In the genomic region with DNA sequence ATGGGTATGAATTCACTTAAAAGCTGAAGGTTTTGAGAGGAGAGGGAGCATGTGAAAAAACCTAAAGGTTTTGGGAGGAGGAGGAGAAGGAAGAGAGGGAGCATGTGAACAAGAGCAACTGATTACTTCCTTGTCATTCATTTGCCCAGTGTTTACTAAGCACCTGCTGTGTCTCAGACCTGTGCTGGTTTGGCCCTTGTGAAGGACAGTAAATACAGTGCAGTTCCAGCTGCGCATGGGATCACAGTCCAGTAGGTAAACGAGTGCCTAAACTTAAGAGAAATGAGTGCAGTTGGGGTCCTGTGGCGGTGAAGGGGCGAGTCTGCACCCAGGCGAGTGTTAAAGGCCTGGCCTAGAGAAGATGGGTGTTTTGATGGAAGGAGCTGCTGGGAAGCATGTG, we compare ENCODE assay signal across 1 cellular context.
TF ChIP-seq lines count a peak whose summit lies in the region.

No MANE protein-coding gene starts in this region.

TF ChIP-seq in WTC11, 78 proteins besides CTCF, POLR2A, EP300 and RAD21:
- TF ChIP-seq, protein P1, sequence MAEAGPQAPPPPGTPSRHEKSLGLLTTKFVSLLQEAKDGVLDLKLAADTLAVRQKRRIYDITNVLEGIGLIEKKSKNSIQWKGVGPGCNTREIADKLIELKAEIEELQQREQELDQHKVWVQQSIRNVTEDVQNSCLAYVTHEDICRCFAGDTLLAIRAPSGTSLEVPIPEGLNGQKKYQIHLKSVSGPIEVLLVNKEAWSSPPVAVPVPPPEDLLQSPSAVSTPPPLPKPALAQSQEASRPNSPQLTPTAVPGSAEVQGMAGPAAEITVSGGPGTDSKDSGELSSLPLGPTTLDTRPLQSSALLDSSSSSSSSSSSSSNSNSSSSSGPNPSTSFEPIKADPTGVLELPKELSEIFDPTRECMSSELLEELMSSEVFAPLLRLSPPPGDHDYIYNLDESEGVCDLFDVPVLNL (CRISPR knock-in tag; IDR thresholded peaks at IDR 0.05; ENCODE audit: borderline replicate concordance, low read depth), result no peak
- TF ChIP-seq, protein P2, sequence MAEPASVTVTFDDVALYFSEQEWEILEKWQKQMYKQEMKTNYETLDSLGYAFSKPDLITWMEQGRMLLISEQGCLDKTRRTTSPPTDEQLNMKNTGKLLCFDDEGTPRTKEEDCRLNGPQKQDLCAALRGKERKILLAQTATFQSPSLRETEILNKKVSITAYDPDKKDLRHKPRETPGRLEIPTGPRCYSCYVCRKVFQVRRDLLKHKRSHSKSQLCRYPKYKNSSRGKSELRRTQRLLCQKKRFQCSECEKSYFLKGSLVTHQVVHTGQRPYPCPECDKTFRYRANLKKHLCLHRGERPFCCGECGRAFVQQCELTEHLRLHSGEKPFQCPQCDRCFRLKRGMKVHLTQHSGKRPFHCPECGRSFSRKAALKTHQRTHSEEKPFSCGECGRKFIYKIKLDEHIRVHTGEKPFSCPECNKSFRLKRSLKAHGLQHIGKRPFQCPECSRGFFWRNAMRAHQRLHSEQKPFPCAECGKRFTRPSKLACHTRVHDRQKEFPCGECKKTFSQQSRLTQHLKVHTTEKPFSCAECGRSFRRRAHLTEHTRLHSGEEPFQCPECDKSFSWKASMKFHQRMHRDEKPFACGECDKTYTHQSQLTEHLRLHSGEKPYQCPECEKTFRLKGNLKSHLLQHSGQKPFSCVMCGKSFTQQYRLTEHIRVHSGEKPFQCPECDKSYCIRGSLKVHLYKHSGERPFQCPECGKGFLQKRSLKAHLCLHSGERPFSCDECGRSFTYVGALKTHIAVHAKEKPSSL (CRISPR knock-in tag; conservative IDR thresholded peaks at IDR 0.05), result no peak
- TF ChIP-seq TEAD4 (CRISPR knock-in tag; IDR thresholded peaks at IDR 0.05), result no peak
- TF ChIP-seq CREB1 (CRISPR knock-in tag; IDR thresholded peaks at IDR 0.05), result no peak
- TF ChIP-seq TCF7 (CRISPR knock-in tag; IDR thresholded peaks at IDR 0.05; ENCODE audit: low read depth), result no peak
- TF ChIP-seq AR (CRISPR knock-in tag; IDR thresholded peaks at IDR 0.05), result no peak
- no peak for TF ChIP-seq ZNF138 (CRISPR knock-in tag; conservative IDR thresholded peaks at IDR 0.05)
- TF ChIP-seq NFE2L1 (CRISPR knock-in tag; IDR thresholded peaks at IDR 0.05), result no peak
- TF ChIP-seq GTF2I (CRISPR knock-in tag; conservative IDR thresholded peaks at IDR 0.05), result no peak
- no peak for TF ChIP-seq GRHL2 (CRISPR knock-in tag; IDR thresholded peaks at IDR 0.05; ENCODE audit: insufficient replicate concordance, severe bottlenecking)
